In the genomic region with DNA sequence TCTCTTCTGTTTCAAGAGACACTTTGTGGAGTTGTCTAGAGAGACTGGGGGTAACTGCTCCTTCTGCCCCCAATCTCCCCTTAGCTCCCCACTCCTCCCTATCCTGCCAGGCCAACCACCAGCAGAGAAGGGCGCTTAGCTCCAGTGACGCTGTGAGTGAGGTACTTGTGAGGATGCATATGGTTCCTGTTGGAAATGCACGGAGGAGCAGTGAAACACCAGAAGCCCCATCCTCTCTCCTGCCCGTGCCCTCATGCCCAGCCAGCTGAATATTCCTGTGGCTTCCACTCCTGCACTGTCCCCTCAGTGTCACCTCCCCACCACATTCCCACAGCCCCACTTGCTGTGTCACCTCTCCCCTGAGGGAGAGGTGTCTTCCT, we compare ENCODE assay signal across 10 cellular contexts. TPM values are rescaled to one million over a fixed set of nuclear protein-coding genes. Genes with fewer than 3 reads are reported as not detected.
DNase-seq lines count a peak whose midpoint lies in the region; ATAC-seq, FAIRE-seq and TF ChIP-seq lines count a peak whose summit lies in the region.
"Had no signal": no experiment of that assay in that cellular context is flagged by ENCODE, and none has a peak within 500 bp of the region (broad histone marks: within the 10 kb centered on the region; RNA-seq: fewer than 3 reads in every experiment).

No MANE protein-coding gene starts in this region.

- H2AFZ ChIP-seq in keratinocyte (ENCODE audit: control insufficient read depth, low read length), result no peak overlapping the region

- TF ChIP-seq POLR2A in Peyer's patch (IDR thresholded peaks at IDR 0.05), result no peak

- H3K9me3 Mint-ChIP-seq in stimulated activated naive CD8-positive, alpha-beta T cell treated with anti-CD3 and anti-CD28 coated beads, Interleukin-15, Interleukin-2, amounts not matched to agents 100 ng/mL and 50 ng/mL, for 24 hours, result no peaks in the 10 kb centered on the region

- no peak for DNase-seq in stimulated activated naive CD8-positive, alpha-beta T cell treated with anti-CD3 and anti-CD28 coated beads, Interleukin-15, Interleukin-2, amounts not matched to agents 100 U/mL and 50 U/mL, for 24 hours
- DNase-seq in Peyer's patch, result no peak
- DNase-seq in keratinocyte (ENCODE audit: low read depth, low spot score), result no peak
- no peak for DNase-seq in aorta
- DNase-seq in MV-4-11 (lab: John Stamatoyannopoulos, UW), result no peak
- DNase-seq in activated gamma-delta T cell treated with Interleukin-2 at 50 U/mL for 16 hours, result no peak
- DNase-seq: caudate nucleus, NCI-H2171 had no signal

- no peak for ATAC-seq in stimulated activated naive CD8-positive, alpha-beta T cell treated with anti-CD3 and anti-CD28 coated beads, Interleukin-15, Interleukin-2, amounts not matched to agents 100 U/mL and 50 U/mL, for 24 hours
- ATAC-seq in aorta (ENCODE audit: low FRiP score) (no peak), HG03469 (IDR thresholded peaks at IDR 0.05; ENCODE audit: unreplicated experiment) (no peak)

- FAIRE-seq in keratinocyte (lab: Jason Lieb, UNC), result no peak

- H3K36me3 Mint-ChIP-seq in stimulated activated naive CD8-positive, alpha-beta T cell treated with anti-CD3 and anti-CD28 coated beads, Interleukin-15, Interleukin-2, amounts not matched to agents 100 ng/mL and 50 ng/mL, for 24 hours (ENCODE audit: low read depth), result no peaks in the 10 kb centered on the region

- H3K27ac Mint-ChIP-seq in stimulated activated naive CD8-positive, alpha-beta T cell treated with anti-CD3 and anti-CD28 coated beads, Interleukin-15, Interleukin-2, amounts not matched to agents 100 ng/mL and 50 ng/mL, for 24 hours, result peak overlapping the region; percentile 99

- H3K27ac ChIP-seq in Peyer's patch, result peak overlapping the region; percentile 22 to 65 (median 47)
- H3K27ac ChIP-seq in keratinocyte (ENCODE audit: control insufficient read depth, insufficient read depth, low read length), result peak overlapping the region; percentile 66
- peak overlapping the region; percentile 52 to 57 for H3K27ac ChIP-seq in aorta (ENCODE audit: low read depth in 1 of 2, low read length in 2 of 2)

- dilution Hi-C loops in keratinocyte (cut with MboI; ENCODE audit: extremely low pct_ligation_motif_present, low sequenced_read_pairs), result no loop called here

- H3K36me3 ChIP-seq in Peyer's patch, result no peaks in the 10 kb centered on the region
- H3K36me3 ChIP-seq in keratinocyte (ENCODE audit: control insufficient read depth in 2 of 2, extremely low read depth in 1 of 2, insufficient read depth in 2 of 2, low read length in 2 of 2), result peaks cover 4 to 23% of the 10 kb centered on the region in 2 experiments
- H3K36me3 ChIP-seq in aorta (ENCODE audit: control insufficient read depth in 1 of 2, insufficient read depth in 2 of 2, low read length in 1 of 2), result no peaks in the 10 kb centered on the region

- H3K4me3 ChIP-seq in Peyer's patch (no peak overlapping the region), keratinocyte (ENCODE audit: control insufficient read depth in 2 of 3, extremely low read depth in 1 of 3, insufficient read depth in 2 of 3, low read depth in 1 of 3, low read length in 3 of 3) (no peak overlapping the region), aorta (ENCODE audit: low read length in 2 of 2) (no peak overlapping the region)

- peak overlapping the region; percentile 81 for H3K4me3 Mint-ChIP-seq in stimulated activated naive CD8-positive, alpha-beta T cell treated with anti-CD3 and anti-CD28 coated beads, Interleukin-15, Interleukin-2, amounts not matched to agents 100 ng/mL and 50 ng/mL, for 24 hours

- H4K20me1 ChIP-seq in keratinocyte (ENCODE audit: control insufficient read depth, extremely low read depth, insufficient read depth, low read length), result no peaks in the 10 kb centered on the region

- H3K9me3 ChIP-seq in Peyer's patch, result no peaks in the 10 kb centered on the region
- no peaks in the 10 kb centered on the region for H3K9me3 ChIP-seq in keratinocyte (ENCODE audit: control insufficient read depth, low read depth, low read length)
- H3K9me3 ChIP-seq in aorta (ENCODE audit: control insufficient read depth, low read length), result no peaks in the 10 kb centered on the region

- H3K27me3 ChIP-seq in Peyer's patch (no peaks in the 10 kb centered on the region), keratinocyte (ENCODE audit: control insufficient read depth, extremely low read depth, insufficient read depth, low read length) (no peaks in the 10 kb centered on the region), aorta (ENCODE audit: control insufficient read depth in 1 of 2, insufficient read depth in 2 of 2, low read length in 1 of 2) (no peaks in the 10 kb centered on the region)

- peaks cover 43% of the 10 kb centered on the region for H3K79me2 ChIP-seq in keratinocyte (ENCODE audit: control insufficient read depth, insufficient read depth, low read length)

- H3K4me1 ChIP-seq in Peyer's patch (peaks cover 0 to 23% (median 8%) of the 10 kb centered on the region in 4 donors), keratinocyte (ENCODE audit: control insufficient read depth, extremely low read depth, insufficient read depth, low read length) (peaks cover 91% of the 10 kb centered on the region), aorta (ENCODE audit: control insufficient read depth in 1 of 2, insufficient read depth in 2 of 2, low read length in 2 of 2) (peaks cover 2 to 16% of the 10 kb centered on the region in 2 donors)

- H3K4me1 Mint-ChIP-seq in stimulated activated naive CD8-positive, alpha-beta T cell treated with anti-CD3 and anti-CD28 coated beads, Interleukin-15, Interleukin-2, amounts not matched to agents 100 ng/mL and 50 ng/mL, for 24 hours (ENCODE audit: low read depth), result peaks cover 100% of the 10 kb centered on the region

- peak overlapping the region; percentile 29 for H3K4me2 ChIP-seq in keratinocyte (ENCODE audit: control insufficient read depth, extremely low read depth, insufficient read depth, low read depth, low read length)

- WGBS in aorta, 2 donors, result 98% methylated on average over 4 of the region's 4 CpGs

- no peak overlapping the region for H3K9ac ChIP-seq in keratinocyte (ENCODE audit: control insufficient read depth, extremely low read depth, insufficient read depth, low read length)

- TF ChIP-seq CTCF in Peyer's patch (IDR thresholded peaks at IDR 0.05) (no peak), keratinocyte (optimal IDR thresholded peaks at IDR 0.05 in 1 of 3, IDR thresholded peaks at IDR 0.05 in 1 of 3, conservative IDR thresholded peaks at IDR 0.05 in 1 of 3; ENCODE audit: extremely low read depth in 1 of 3, insufficient read depth in 2 of 3, low read length in 3 of 3) (no peak)

- H3K27me3 Mint-ChIP-seq in stimulated activated naive CD8-positive, alpha-beta T cell treated with anti-CD3 and anti-CD28 coated beads, Interleukin-15, Interleukin-2, amounts not matched to agents 100 ng/mL and 50 ng/mL, for 24 hours, result no peaks in the 10 kb centered on the region

- intact Hi-C loops in aorta (cut with DNase I), result loop anchor here in 1 of 2 donors (10.0 kb wide), 1 partner anchor 707 kb away; no protein-coding TSS in a partner anchor

- H3K9me1 ChIP-seq in keratinocyte (ENCODE audit: control insufficient read depth, extremely low read depth, insufficient read depth, low read length), result no peaks in the 10 kb centered on the region

RNA-seq across cellular contexts. Expression of a gene that starts 11.9 kb away (rescaled TPM):
- total RNA-seq in Peyer's patch (10 to 100 TPM; 14.7 to 40.6 (median 22.7) TPM), aorta (10 to 100 TPM; 63.2 to 68.9 TPM)
- polyA plus RNA-seq in keratinocyte (114 to 280 TPM (median 268 TPM) in 3 replicates), aorta (10 to 100 TPM; 19.7 to 30.6 TPM)
- polyA plus RNA-seq in keratinocyte (2011; ENCODE audit: low read depth), result 14.3 TPM
- polyA plus RNA-seq in keratinocyte (2011; cell fraction: cytosol; rRNA removed), result 116 and 207 TPM in 2 replicates
- polyA plus RNA-seq in keratinocyte (2011; cell fraction: nucleus; rRNA removed), result 173 and 193 TPM in 2 replicates
- polyA plus RNA-seq in keratinocyte (2012; ENCODE audit: low replicate concordance), result 33.4 and 214 TPM in 2 replicates
- polyA minus RNA-seq in keratinocyte, result 118 to 284 TPM (median 138 TPM) in 3 replicates
- polyA minus RNA-seq in keratinocyte (2011; cell fraction: cytosol; rRNA and poly(A)+ RNA removed), result 325 TPM
- 170 and 250 TPM in 2 replicates for polyA minus RNA-seq in keratinocyte (2011; cell fraction: nucleus; rRNA and poly(A)+ RNA removed)
